Comparison of ENCODE assay signal across 17 cellular contexts in the genomic region with DNA sequence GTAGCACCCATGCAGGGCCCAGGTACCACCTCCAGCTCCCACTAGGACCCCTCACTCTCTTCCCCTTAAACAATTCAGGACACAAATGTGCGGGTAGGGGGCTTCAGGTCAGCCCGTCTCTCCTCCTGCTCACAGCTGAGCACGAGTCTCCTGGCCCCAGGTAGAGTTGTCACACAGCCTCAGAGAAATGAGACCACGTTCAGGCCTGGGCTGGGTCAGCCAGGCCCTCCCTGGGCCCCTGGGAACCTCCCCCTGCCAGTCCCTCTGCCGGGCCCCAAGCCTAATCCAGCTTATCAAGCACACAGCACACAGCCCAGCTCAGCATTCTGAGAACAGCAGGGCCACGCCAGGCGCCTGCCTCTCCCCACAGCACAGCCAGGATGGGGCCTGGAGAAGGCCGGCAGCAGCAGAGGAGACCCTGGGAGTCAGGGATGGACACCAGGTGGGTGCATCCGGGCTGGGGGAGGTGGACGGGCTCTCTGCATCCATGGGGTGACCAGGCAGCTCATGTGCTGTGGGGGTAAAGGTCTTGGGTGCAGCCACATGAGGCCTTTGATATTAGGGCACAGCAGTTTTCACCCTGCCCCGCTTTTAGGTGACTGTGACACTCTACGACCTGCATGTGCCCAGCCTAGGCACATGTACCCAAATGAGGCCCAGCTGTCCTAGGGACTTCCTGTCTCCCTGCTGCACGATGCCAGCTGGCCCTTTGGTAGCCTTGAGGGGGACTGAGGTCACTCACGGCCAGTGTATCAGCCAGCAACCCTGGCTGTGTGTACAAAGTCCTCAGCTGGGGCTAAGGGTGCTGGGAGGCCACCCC.
A peak's percentile ranks its signal among the peaks of the same experiment; 100 is the strongest.
DNase-seq lines count a peak whose midpoint lies in the region; ATAC-seq, FAIRE-seq and TF ChIP-seq lines count a peak whose summit lies in the region.
"Had no signal": no experiment of that assay in that cellular context is flagged by ENCODE, and none has a peak within 500 bp of the region (broad histone marks: within the 10 kb centered on the region; RNA-seq: fewer than 3 reads in every experiment).

No MANE protein-coding gene starts in this region.

- CTCF ChIA-PET in HCT116 (lab: Charles Lee): no interaction called here
- CTCF ChIA-PET in activated naive CD4-positive, alpha-beta T cell treated with anti-CD3 and anti-CD28 coated beads for 36 hours (lab: Charles Lee): no interaction called here

- no peaks in the 10 kb centered on the region for H3K36me3 Mint-ChIP-seq in activated naive CD4-positive, alpha-beta T cell treated with anti-CD3 and anti-CD28 coated beads for 36 hours (ENCODE audit: low read depth)
- H3K36me3 Mint-ChIP-seq: activated naive CD4-positive, alpha-beta T cell treated with anti-CD3 and anti-CD28 coated beads, Interleukin-2, amount 10 ng/mL, durations not matched to agents 7 days and 5 days; stimulated activated memory B cell treated with anti-CD40 and anti-IgM and Interleukin-4, amounts not matched to agents 10 μg/mL and 1 μg/mL and 100 μg/mL, for 72 hours had no signal

- H4K20me1 ChIP-seq in HCT116 (ENCODE audit: insufficient read depth): no peaks in the 10 kb centered on the region

- H3K4me1 ChIP-seq in HCT116 (ENCODE audit: control insufficient read depth in 1 of 2, insufficient read depth in 2 of 2, low read length in 2 of 2) (peaks cover 9 to 16% of the 10 kb centered on the region in 2 experiments), small intestine (ENCODE audit: control insufficient read depth in 2 of 2, insufficient read depth in 1 of 2, low read depth in 1 of 2, low read length in 1 of 2) (no peaks in the 10 kb centered on the region), colonic mucosa (no peaks in the 10 kb centered on the region)

- H3K4me3 ChIP-seq in HCT116 (replicated peaks in 1 of 2; ENCODE audit: low read depth in 1 of 2, low read length in 2 of 2) (no peak overlapping the region), WERI-Rb-1 (ENCODE audit: low read depth, low read length) (peak overlapping the region; percentile 33), small intestine (ENCODE audit: low read depth in 1 of 2, low read length in 2 of 2) (no peak overlapping the region), colonic mucosa (no peak overlapping the region)
- H3K4me3 ChIP-seq: psoas muscle had no signal

- TF ChIP-seq POLR2A in HCT116 (IDR thresholded peaks at IDR 0.05; ENCODE audit: borderline replicate concordance, extremely low read depth, insufficient read depth, insufficient read length): no peak

- no peaks in the 10 kb centered on the region for H3K4me1 Mint-ChIP-seq in activated naive CD4-positive, alpha-beta T cell treated with anti-CD3 and anti-CD28 coated beads for 36 hours (ENCODE audit: low read depth)
- H3K4me1 Mint-ChIP-seq: activated naive CD4-positive, alpha-beta T cell treated with anti-CD3 and anti-CD28 coated beads, Interleukin-2, amount 10 ng/mL, durations not matched to agents 7 days and 5 days had no signal

- BruUV-seq in HCT116 (replicated peaks; lab: Mats Ljungman, UMichigan): no TSS peak

- 31 to 62% (median 35%) methylated on average over 14 of the region's 14 CpGs for WGBS in small intestine, 3 donors

- intact Hi-C loops in HCT116 (cut with micrococcal nuclease) (no loop called here), colonic mucosa (cut with DNase I) (no loop called here)
- intact Hi-C loops in activated naive CD4-positive, alpha-beta T cell treated with anti-CD3 and anti-CD28 coated beads for 36 hours (cut with micrococcal nuclease): no loop called here

- H3K27me3 Mint-ChIP-seq in activated naive CD4-positive, alpha-beta T cell treated with anti-CD3 and anti-CD28 coated beads for 36 hours (ENCODE audit: low read depth): no peaks in the 10 kb centered on the region
- H3K27me3 Mint-ChIP-seq: activated naive CD4-positive, alpha-beta T cell treated with anti-CD3 and anti-CD28 coated beads, Interleukin-2, amount 10 ng/mL, durations not matched to agents 7 days and 5 days had no signal

- no peak overlapping the region for H3K27ac Mint-ChIP-seq in activated naive CD4-positive, alpha-beta T cell treated with anti-CD3 and anti-CD28 coated beads for 36 hours
- H3K27ac Mint-ChIP-seq: activated naive CD4-positive, alpha-beta T cell treated with anti-CD3 and anti-CD28 coated beads, Interleukin-2, amount 10 ng/mL, durations not matched to agents 7 days and 5 days; stimulated activated memory B cell treated with anti-CD40 and anti-IgM and Interleukin-4, amounts not matched to agents 10 μg/mL and 1 μg/mL and 100 μg/mL, for 72 hours had no signal

- H3K36me3 ChIP-seq in HCT116 (ENCODE audit: control insufficient read depth in 1 of 2, insufficient read depth in 2 of 2, low read length in 2 of 2) (no peaks in the 10 kb centered on the region), WERI-Rb-1 (no peaks in the 10 kb centered on the region; the same call in 1 of the 2 replicates), small intestine (ENCODE audit: control insufficient read depth in 2 of 2, insufficient read depth in 2 of 2, low read length in 2 of 2) (no peaks in the 10 kb centered on the region), colonic mucosa (no peaks in the 10 kb centered on the region)

- RAD21 ChIA-PET in HCT116 (lab: Charles Lee; ENCODE audit: low non-redundant PET in 1 of 2, low total read pairs in 2 of 2, uncharacterized antibody in 2 of 2, unreplicated experiment in 2 of 2): no interaction called here

- H3K9me3 ChIP-seq in HCT116 (ENCODE audit: control insufficient read depth in 1 of 2, insufficient read depth in 1 of 2, low read depth in 1 of 2, low read length in 2 of 2) (no peaks in the 10 kb centered on the region), WERI-Rb-1 (ENCODE audit: severe bottlenecking) (no peaks in the 10 kb centered on the region), small intestine (ENCODE audit: control insufficient read depth, low read depth) (no peaks in the 10 kb centered on the region), colonic mucosa (no peaks in the 10 kb centered on the region)
- H3K9me3 ChIP-seq: psoas muscle had no signal

- DNase-seq in HCT116 (ENCODE audit: low read depth, low spot score) (no peak), WERI-Rb-1 (peak; percentile 96), iPS-NIHi7 (ENCODE audit: extremely low spot score) (peak; percentile 57), small intestine (peak; percentile 67), colonic mucosa (no peak), superior temporal gyrus (ENCODE audit: extremely low spot score) (no peak)
- DNase-seq in activated naive CD4-positive, alpha-beta T cell treated with anti-CD3 and anti-CD28 coated beads for 36 hours: no peak
- DNase-seq: activated naive CD4-positive, alpha-beta T cell treated with anti-CD3 and anti-CD28 coated beads, Interleukin-2, amount 10 ng/mL, durations not matched to agents 7 days and 5 days; GOT3; NCI-H1105; NCI-H510A treated with DMSO at 0.1 percent for 48 hours; SHP77 treated with DMSO at 0.1 percent for 48 hours; stimulated activated CD4-positive, alpha-beta T cell treated with anti-CD3 and anti-CD28 coated beads, Interleukin-2, amount 100 ng/mL, for 48 hours had no signal

- H3K9me3 Mint-ChIP-seq in activated naive CD4-positive, alpha-beta T cell treated with anti-CD3 and anti-CD28 coated beads for 36 hours: no peaks in the 10 kb centered on the region
- H3K9me3 Mint-ChIP-seq: activated naive CD4-positive, alpha-beta T cell treated with anti-CD3 and anti-CD28 coated beads, Interleukin-2, amount 10 ng/mL, durations not matched to agents 7 days and 5 days; stimulated activated memory B cell treated with anti-CD40 and anti-IgM and Interleukin-4, amounts not matched to agents 10 μg/mL and 1 μg/mL and 100 μg/mL, for 72 hours had no signal

- POLR2A ChIA-PET in HCT116 (lab: Charles Lee): no interaction called here

- H3K27ac ChIP-seq in HCT116 (ENCODE audit: low read depth, low read length) (no peak overlapping the region; the same call in 1 of the 2 replicates), WERI-Rb-1 (peak overlapping the region; percentile 96), small intestine (ENCODE audit: low read depth in 1 of 2, low read length in 1 of 2) (peak overlapping the region; percentile 25 to 27), colonic mucosa (no peak overlapping the region)
- H3K27ac ChIP-seq: psoas muscle had no signal

- no peak overlapping the region for H2AFZ ChIP-seq in HCT116 (ENCODE audit: low read depth, low read length, poor library complexity, severe bottlenecking)

- no peak overlapping the region for H3K4me3 Mint-ChIP-seq in activated naive CD4-positive, alpha-beta T cell treated with anti-CD3 and anti-CD28 coated beads for 36 hours
- H3K4me3 Mint-ChIP-seq: activated naive CD4-positive, alpha-beta T cell treated with anti-CD3 and anti-CD28 coated beads, Interleukin-2, amount 10 ng/mL, durations not matched to agents 7 days and 5 days; stimulated activated memory B cell treated with anti-CD40 and anti-IgM and Interleukin-4, amounts not matched to agents 10 μg/mL and 1 μg/mL and 100 μg/mL, for 72 hours had no signal

- 0 out of 2 replicates have a peak overlapping the region, but pooled peaks have one; percentile 4 for H3K4me2 ChIP-seq in HCT116 (ENCODE audit: low read length)

- H3K9ac ChIP-seq in HCT116 (ENCODE audit: low read length) (no peak overlapping the region), colonic mucosa (ENCODE audit: low read depth in 2 of 2, low read length in 2 of 2) (no peak overlapping the region)

- TF ChIP-seq RAD21 in HCT116 (IDR thresholded peaks at IDR 0.05; ENCODE audit: low read depth): no peak

- H3K27me3 ChIP-seq in HCT116 (ENCODE audit: insufficient read depth, low read length) (no peaks in the 10 kb centered on the region), WERI-Rb-1 (ENCODE audit: insufficient read depth, low read depth, severe bottlenecking) (no peaks in the 10 kb centered on the region), small intestine (ENCODE audit: control insufficient read depth in 2 of 2, insufficient read depth in 2 of 2, low read length in 2 of 2) (no peaks in the 10 kb centered on the region), colonic mucosa (no peaks in the 10 kb centered on the region)

- peak; percentile 35 for ATAC-seq in HCT116
- ATAC-seq in HG03135 (IDR thresholded peaks at IDR 0.05; ENCODE audit: unreplicated experiment): no peak
- ATAC-seq: stimulated activated memory B cell treated with anti-CD40 and anti-IgM and Interleukin-4, amounts not matched to agents 10 μg/mL and 1 μg/mL and 100 μg/mL, for 72 hours had no signal

- H3K79me2 ChIP-seq in HCT116 (ENCODE audit: insufficient read depth, low read length): no peaks in the 10 kb centered on the region

- no peaks in the 10 kb centered on the region for H3K9me2 ChIP-seq in HCT116 (ENCODE audit: insufficient read depth)

- TF ChIP-seq CTCF in HCT116 (IDR thresholded peaks at IDR 0.05 in 2 of 3, conservative IDR thresholded peaks at IDR 0.05 in 1 of 3; ENCODE audit: borderline replicate concordance in 1 of 3, insufficient read depth in 1 of 3, low read depth in 2 of 3, low read length in 2 of 3) (no peak), WERI-Rb-1 (IDR thresholded peaks at IDR 0.05; ENCODE audit: low read depth, low read length) (no peak), colonic mucosa (IDR thresholded peaks at IDR 0.05) (no peak)

- no peak for FAIRE-seq in small intestine (lab: Jason Lieb, UNC)
- FAIRE-seq: HTR-8/SVneo had no signal

TF ChIP-seq in HCT116, 20 proteins besides CTCF, POLR2A, EP300 and RAD21 (continues in another document):
- TF ChIP-seq SP1 (IDR thresholded peaks at IDR 0.05; ENCODE audit: low read depth) (no peak), YY1 (IDR thresholded peaks at IDR 0.05; ENCODE audit: extremely low read depth, insufficient replicate concordance, low read depth, low read length) (no peak), SIN3A (IDR thresholded peaks at IDR 0.05; ENCODE audit: low read depth) (no peak)

Comparison
In these comparisons a context has a peak if more than half of its experiments do, and no peak if none do; other contexts are left out.
1. DNase-seq: peak in WERI-Rb-1 (single experiment), iPS-NIHi7 (single experiment) and small intestine (single experiment); none in HCT116 (single experiment), colonic mucosa (single experiment), activated naive CD4-positive, alpha-beta T cell treated with anti-CD3 and anti-CD28 coated beads for 36 hours (single experiment) and superior temporal gyrus (single experiment).
2. H3K27ac ChIP-seq: peak in WERI-Rb-1 (single experiment) and small intestine (2 of 2); none in HCT116 (single experiment) and colonic mucosa (single experiment).